8 cellular contexts compared by ENCODE assay signal in genomic region chr1:35555601-35556477, GRCh38. TPM values are rescaled to one million over a fixed set of nuclear protein-coding genes. Genes with fewer than 3 reads are reported as not detected.
DNase-seq lines count a peak whose midpoint lies in the region; ATAC-seq and TF ChIP-seq lines count a peak whose summit lies in the region.

No MANE protein-coding gene starts in this region.

- 32% methylated on average over 10 of the region's 10 CpGs for WGBS in SK-N-SH (ENCODE audit: low lambda C conversion rate)

- H3K27ac ChIP-seq in SK-N-SH (ENCODE audit: low read depth in 2 of 2, low read length in 1 of 2) = peak overlapping the region in 1 of 2 experiments; percentile 99; a peak in 2 of 4 replicates

- intact Hi-C loops in posterior cingulate gyrus (cut with DNase I) = loop anchor here (5.0 kb wide), 1 partner anchor 86 kb away; the partner anchor contains the start of gene PSMB2

- TF ChIP-seq RAD21 in SK-N-SH (IDR thresholded peaks at IDR 0.05; ENCODE audit: low read length) = no peak

- no peaks in the 10 kb centered on the region for H3K9me3 Mint-ChIP-seq in central memory CD8-positive, alpha-beta T cell
- H3K9me3 Mint-ChIP-seq in nephron progenitor cell = no peaks in the 10 kb centered on the region

- peaks cover 52% of the 10 kb centered on the region for H3K4me1 Mint-ChIP-seq in central memory CD8-positive, alpha-beta T cell
- H3K4me1 Mint-ChIP-seq in nephron progenitor cell = peaks cover 44% of the 10 kb centered on the region

- no peaks in the 10 kb centered on the region for H3K9me2 ChIP-seq in SK-N-SH

- no peak for TF ChIP-seq EP300 in SK-N-SH (IDR thresholded peaks at IDR 0.05; ENCODE audit: borderline replicate concordance in 1 of 2, low read depth in 1 of 2, low read length in 1 of 2)

- H3K27ac Mint-ChIP-seq in central memory CD8-positive, alpha-beta T cell (ENCODE audit: low read depth) = peak overlapping the region; percentile 97
- H3K27ac Mint-ChIP-seq in nephron progenitor cell = no peak overlapping the region

- peaks cover 4 to 41% of the 10 kb centered on the region in 2 experiments; a peak in 3 of 4 replicates for H3K4me1 ChIP-seq in SK-N-SH (ENCODE audit: control insufficient read depth in 1 of 2, insufficient read depth in 2 of 2, low read depth in 1 of 2, low read length in 1 of 2)

- H2AFZ ChIP-seq in SK-N-SH (ENCODE audit: low read depth) = no peak overlapping the region

- peaks cover 72% of the 10 kb centered on the region for H3K79me2 ChIP-seq in SK-N-SH (ENCODE audit: insufficient read depth)

- no peak for DNase-seq in SK-N-SH
- peak; percentile 62 for DNase-seq in NCI-H2196 (lab: John Stamatoyannopoulos, UW; ENCODE audit: unreplicated experiment)
- no peak for DNase-seq in central memory CD8-positive, alpha-beta T cell (ENCODE audit: low spot score in 2 of 2)
- DNase-seq in nephron progenitor cell = no peak
- no peak for DNase-seq in posterior cingulate gyrus

- POLR2A ChIA-PET in SK-N-SH (lab: Yijun Ruan, JAX) = interaction anchor here (1.4 kb wide), 1 partner anchor 104 kb away, joined by 11 read pairs; no protein-coding TSS in a partner anchor

- TF ChIP-seq CTCF in SK-N-SH (IDR thresholded peaks at IDR 0.05) (no peak), nephron progenitor cell (IDR thresholded peaks at IDR 0.05) (no peak)

- H3K4me2 ChIP-seq in SK-N-SH = peak overlapping the region; percentile 74

- peak overlapping the region; percentile 88 to 89 for H3K4me3 ChIP-seq in SK-N-SH (ENCODE audit: low read depth in 2 of 2, low read length in 1 of 2)

- CTCF ChIA-PET in SK-N-SH (lab: Yijun Ruan, JAX) = interaction anchor here (0.7 to 8.2 kb wide), 7 partner anchors 9 to 703 kb away, joined by 3 to 81 read pairs (median 4); no protein-coding TSS in a partner anchor

- H3K9me3 ChIP-seq in SK-N-SH = no peaks in the 10 kb centered on the region

- peaks cover 12% of the 10 kb centered on the region for H3F3A ChIP-seq in SK-N-SH (replicated peaks; ENCODE audit: insufficient read depth)

- H3K27me3 Mint-ChIP-seq in central memory CD8-positive, alpha-beta T cell = no peaks in the 10 kb centered on the region
- H3K27me3 Mint-ChIP-seq in nephron progenitor cell (ENCODE audit: low read depth, poor library complexity) = no peaks in the 10 kb centered on the region

- H3K36me3 ChIP-seq in SK-N-SH (replicated peaks in 1 of 2; ENCODE audit: control insufficient read depth in 1 of 2, insufficient read depth in 2 of 2, low read length in 1 of 2) = peaks cover 26 to 31% of the 10 kb centered on the region in 2 experiments

- H3K9ac ChIP-seq in SK-N-SH = peak overlapping the region; percentile 84; the same call in 1 of the 2 replicates

- peaks cover 35% of the 10 kb centered on the region for H3K36me3 Mint-ChIP-seq in central memory CD8-positive, alpha-beta T cell (ENCODE audit: insufficient read depth)
- H3K36me3 Mint-ChIP-seq in nephron progenitor cell (ENCODE audit: low read depth) = peaks cover 20% of the 10 kb centered on the region

- no peak for ATAC-seq in SK-N-SH treated with all-trans-retinoic acid at 6 μM for 48 hours
- ATAC-seq in central memory CD8-positive, alpha-beta T cell (replicated peaks; ENCODE audit: extremely low read depth, poor library complexity, severe bottlenecking) = no peak
- no peak for ATAC-seq in GM18517 (IDR thresholded peaks at IDR 0.05; ENCODE audit: unreplicated experiment)
- no peak for ATAC-seq in GM18520 (IDR thresholded peaks at IDR 0.05; ENCODE audit: unreplicated experiment)

- peaks cover 6% of the 10 kb centered on the region; the same call in 1 of the 2 replicates for H4K20me1 ChIP-seq in SK-N-SH (ENCODE audit: insufficient read depth)

- H3K4me3 Mint-ChIP-seq in central memory CD8-positive, alpha-beta T cell = peak overlapping the region; percentile 97
- H3K4me3 Mint-ChIP-seq in nephron progenitor cell = peak overlapping the region; percentile 98

- no peaks in the 10 kb centered on the region for H3K27me3 ChIP-seq in SK-N-SH (ENCODE audit: insufficient read depth)

TF ChIP-seq in SK-N-SH, 30 proteins besides CTCF, POLR2A, EP300 and RAD21:
- TF ChIP-seq RFX5 (IDR thresholded peaks at IDR 0.05; ENCODE audit: low read length) (no peak), PBX3 (IDR thresholded peaks at IDR 0.05) (peak; percentile 14; the same call in 1 of the 2 replicates), MAX (IDR thresholded peaks at IDR 0.05; ENCODE audit: low read depth) (no peak), POLR2AphosphoS5 (IDR thresholded peaks at IDR 0.05; ENCODE audit: low read depth, low read length) (no peak)

TF ChIP-seq in SK-N-SH treated with all-trans-retinoic acid at 6 μM for 48 hours, 23 proteins besides CTCF, POLR2A, EP300 and RAD21:
- no peak for TF ChIP-seq ZFP3 (CRISPR knock-in tag; IDR thresholded peaks at IDR 0.05)
- no peak for TF ChIP-seq PPARA (CRISPR knock-in tag; IDR thresholded peaks at IDR 0.05; ENCODE audit: borderline replicate concordance)
- no peak for TF ChIP-seq ZC3H10 (CRISPR knock-in tag; IDR thresholded peaks at IDR 0.05)
- TF ChIP-seq ZNF8 (CRISPR knock-in tag; IDR thresholded peaks at IDR 0.05) = no peak
- no peak for TF ChIP-seq ZNF70 (CRISPR knock-in tag; IDR thresholded peaks at IDR 0.05)
- no peak for TF ChIP-seq ISL1 (CRISPR knock-in tag; IDR thresholded peaks at IDR 0.05)
- TF ChIP-seq ESRRG (CRISPR knock-in tag; IDR thresholded peaks at IDR 0.05) = no peak
TF ChIP-seq in SK-N-SH treated with all-trans-retinoic acid at 6 μM for 48 hours: peak in this region for 0.

RNA-seq across cellular contexts. Expression of gene KIAA0319L, which starts 1.4 kb away (rescaled TPM):
- polyA plus RNA-seq in SK-N-SH (2012; rRNA removed) = 51.9 and 63.2 TPM in 2 replicates
- 47.0 and 47.9 TPM in 2 replicates for polyA plus RNA-seq in SK-N-SH (2012; cell fraction: cytosol; rRNA removed)
- 92.9 and 108 TPM in 2 replicates for polyA plus RNA-seq in SK-N-SH (2012; cell fraction: nucleus; rRNA removed)

RNA-seq across cellular contexts. Expression of gene NCDN, which starts 1.8 kb away (rescaled TPM):
- polyA plus RNA-seq in SK-N-SH (2012; rRNA removed) = 34.6 and 38.3 TPM in 2 replicates
- 18.1 and 26.1 TPM in 2 replicates for polyA plus RNA-seq in SK-N-SH (2012; cell fraction: cytosol; rRNA removed)
- polyA plus RNA-seq in SK-N-SH (2012; cell fraction: nucleus; rRNA removed) = 46.6 and 59.5 TPM in 2 replicates

RNA-seq across cellular contexts. Expression of gene TFAP2E, which starts 17.3 kb away (rescaled TPM):
- polyA plus RNA-seq in SK-N-SH (2012; rRNA removed) = 0.59 and 0.68 TPM in 2 replicates
- polyA plus RNA-seq in SK-N-SH (2012; cell fraction: cytosol; rRNA removed) = 0.27 and 0.30 TPM in 2 replicates
- polyA plus RNA-seq in SK-N-SH (2012; cell fraction: nucleus; rRNA removed) = 5.1 and 5.9 TPM in 2 replicates
